Comparison of ENCODE assay signal across 12 cellular contexts in genomic region chr1:247212012-247212411, GRCh38. TPM values are rescaled to one million over a fixed set of nuclear protein-coding genes. Genes with fewer than 3 reads are reported as not detected.
DNase-seq lines count a peak whose midpoint lies in the region; ATAC-seq and TF ChIP-seq lines count a peak whose summit lies in the region.
"Had no signal": no experiment of that assay in that cellular context is flagged by ENCODE, and none has a peak within 500 bp of the region (broad histone marks: within the 10 kb centered on the region; RNA-seq: fewer than 3 reads in every experiment).

No MANE protein-coding gene starts in this region.

- intact Hi-C loops in natural killer cell (cut with micrococcal nuclease), result loop anchor here (5.0 kb wide), 1 partner anchor 120 kb away; the partner anchor contains the start of gene ZNF496

- ATAC-seq in GM18909 (IDR thresholded peaks at IDR 0.05; ENCODE audit: poor library complexity, unreplicated experiment) (peak; percentile 73), HG02610 (IDR thresholded peaks at IDR 0.05; ENCODE audit: unreplicated experiment) (peak; percentile 40), natural killer cell (no peak)

- H3K9me3 Mint-ChIP-seq in natural killer cell, result no peaks in the 10 kb centered on the region

- peaks cover 7 to 14% of the 10 kb centered on the region in 2 donors for H3K27me3 Mint-ChIP-seq in natural killer cell (ENCODE audit: low read depth in 2 of 2)

- H4K20me1 ChIP-seq in MM.1S (ENCODE audit: insufficient read depth, low read length), result no peaks in the 10 kb centered on the region

- peak overlapping the region; percentile 88 for H3K27ac ChIP-seq in MM.1S (ENCODE audit: low read length)

- H3K9me2 ChIP-seq in MM.1S (replicated peaks; ENCODE audit: insufficient read depth, low read length), result no peaks in the 10 kb centered on the region
- H3K9me2 ChIP-seq: SK-N-SH had no signal

- H3K27ac Mint-ChIP-seq in natural killer cell, result peak overlapping the region; percentile 93 to 96

- H3K9ac ChIP-seq in MM.1S (ENCODE audit: low read length), result peak overlapping the region; percentile 44
- H3K9ac ChIP-seq: SK-N-SH had no signal

- no peaks in the 10 kb centered on the region for H3K27me3 ChIP-seq in MM.1S (replicated peaks; ENCODE audit: insufficient read depth, low read length)

- peaks cover 63% of the 10 kb centered on the region for H3K4me1 ChIP-seq in MM.1S (ENCODE audit: low read length)

- H3K4me1 Mint-ChIP-seq in natural killer cell, result peaks cover 37 to 42% of the 10 kb centered on the region in 2 donors

- peaks cover 48% of the 10 kb centered on the region for H3F3A ChIP-seq in MM.1S (ENCODE audit: insufficient read depth, low read length)

- no peaks in the 10 kb centered on the region for H3K36me3 Mint-ChIP-seq in natural killer cell

- peaks cover 38% of the 10 kb centered on the region for H3K79me2 ChIP-seq in MM.1S (ENCODE audit: low read length)

- H3K4me2 ChIP-seq in MM.1S (ENCODE audit: low read depth, low read length), result peak overlapping the region; percentile 88
- H3K4me2 ChIP-seq: SK-N-SH had no signal

- H2AFZ ChIP-seq in MM.1S (ENCODE audit: low read length), result 0 out of 2 replicates have a peak overlapping the region, but pooled peaks have one; percentile 3

- peak overlapping the region; percentile 67 for H3K4me3 Mint-ChIP-seq in natural killer cell

- H3K4me3 ChIP-seq in MM.1S (ENCODE audit: low read length), result peak overlapping the region; percentile 38
- H3K4me3 ChIP-seq: HAP-1 had no signal

- TF ChIP-seq CTCF in MM.1S (IDR thresholded peaks at IDR 0.05; ENCODE audit: low read length) (no peak), natural killer cell (IDR thresholded peaks at IDR 0.05) (no peak)

- DNase-seq in MM.1S (peak; percentile 99), natural killer cell (no peak), ureter (ENCODE audit: low spot score) (no peak), T-helper 9 cell (no peak), D341Med (ENCODE audit: low spot score) (no peak)
- DNase-seq in stimulated activated CD4-positive, alpha-beta T cell treated with anti-CD3 and anti-CD28 coated beads, Interleukin-12 subunit alpha, Interleukin-12 subunit beta, amount 100 ng/mL, for 4 hours, result no peak
- DNase-seq: SK-N-SH had no signal

- H3K36me3 ChIP-seq in MM.1S (replicated peaks; ENCODE audit: insufficient read depth, low read length), result peaks cover 21% of the 10 kb centered on the region
- H3K36me3 ChIP-seq: HAP-1 had no signal

- H3K9me3 ChIP-seq in MM.1S (replicated peaks; ENCODE audit: insufficient read depth, low read length), result no peaks in the 10 kb centered on the region
- H3K9me3 ChIP-seq: HAP-1, SK-N-SH had no signal

RNA-seq across cellular contexts. Expression of gene ZNF124, which starts 40.2 kb away (rescaled TPM):
- total RNA-seq in natural killer cell, result 10 to 100 TPM; 22.0 to 50.6 (median 31.2) TPM
- 46.4 TPM for total RNA-seq in ureter

RNA-seq across cellular contexts. Expression of gene VN1R5, which starts 43.9 kb away (rescaled TPM):
- total RNA-seq in natural killer cell, result not detected
- not detected for total RNA-seq in ureter
- total RNA-seq: dermis microvascular lymphatic vessel endothelial cell, lung microvascular endothelial cell had no signal

Comparison
In these comparisons a context has a peak if more than half of its experiments do, and no peak if none do; other contexts are left out.
1. ATAC-seq: peak in GM18909 (single experiment) and HG02610 (single experiment); none in natural killer cell (0 of 3).